19 cellular contexts compared by ENCODE assay signal in genomic region chr7:55349126-55349525, GRCh38. TPM values are rescaled to one million over a fixed set of nuclear protein-coding genes. Genes with fewer than 3 reads are reported as not detected.
DNase-seq lines count a peak whose midpoint lies in the region; ATAC-seq and TF ChIP-seq lines count a peak whose summit lies in the region.
"Had no signal": no experiment of that assay in that cellular context is flagged by ENCODE, and none has a peak within 500 bp of the region (broad histone marks: within the 10 kb centered on the region; RNA-seq: fewer than 3 reads in every experiment).

No MANE protein-coding gene starts in this region.

- TF ChIP-seq CTCF in SK-N-SH (IDR thresholded peaks at IDR 0.05): no peak
- TF ChIP-seq CTCF in fibroblast of mammary gland (conservative IDR thresholded peaks at IDR 0.05; ENCODE audit: control insufficient read depth, insufficient read depth, low read depth, low read length): no peak
- no peak for TF ChIP-seq CTCF in esophagus muscularis mucosa (IDR thresholded peaks at IDR 0.05)

- peaks cover 24% of the 10 kb centered on the region for H3F3A ChIP-seq in SK-N-SH (replicated peaks; ENCODE audit: insufficient read depth)

- no peaks in the 10 kb centered on the region for H4K20me1 ChIP-seq in SK-N-SH (ENCODE audit: insufficient read depth)

- no peak for TF ChIP-seq EP300 in SK-N-SH (IDR thresholded peaks at IDR 0.05; ENCODE audit: borderline replicate concordance in 1 of 2, low read depth in 1 of 2, low read length in 1 of 2)
- TF ChIP-seq EP300 in esophagus muscularis mucosa (IDR thresholded peaks at IDR 0.05): no peak

- peak overlapping the region; percentile 33; the same call in 1 of the 2 replicates for H3K9ac ChIP-seq in SK-N-SH
- peak overlapping the region; percentile 18 for H3K9ac ChIP-seq in skeletal muscle satellite cell (ENCODE audit: low read depth, low read length)

- no peaks in the 10 kb centered on the region for H3K27me3 ChIP-seq in SK-N-SH (ENCODE audit: insufficient read depth)
- H3K27me3 ChIP-seq in skeletal muscle satellite cell (ENCODE audit: control insufficient read depth, insufficient read depth, low read length): no peaks in the 10 kb centered on the region
- peaks cover 0 to 19% (median 0%) of the 10 kb centered on the region in 4 donors for H3K27me3 ChIP-seq in esophagus muscularis mucosa

- POLR2A ChIA-PET in SK-N-SH (lab: Yijun Ruan, JAX): no interaction called here

- DNase-seq in NCI-H1694 treated with DMSO at 0.1 percent for 48 hours (lab: John Stamatoyannopoulos, UW): peak; percentile 10
- DNase-seq in NCI-H1694 (lab: John Stamatoyannopoulos, UW): no peak
- no peak for DNase-seq in SK-N-SH
- DNase-seq in fibroblast of mammary gland (ENCODE audit: low read depth): peak; percentile 10
- no peak for DNase-seq in NOMO-1 treated with DMSO at 0.1 percent for 48 hours (lab: John Stamatoyannopoulos, UW; ENCODE audit: unreplicated experiment)
- no peak for DNase-seq in esophagus muscularis mucosa (ENCODE audit: extremely low spot score)
- DNase-seq: 8988T; activated CD8-positive, alpha-beta T cell treated with anti-CD3 and anti-CD28 coated beads for 36 hours; activated T-cell treated with anti-CD3 and anti-CD28 coated beads, Interleukin-2, amount 50 U/mL, for 72 hours; Kasumi-1; NCI-H1436 treated with DMSO at 0.1 percent for 48 hours; NCI-H748 treated with DMSO at 0.1 percent for 48 hours; OCI-M1; stimulated activated CD4-positive, alpha-beta T cell treated with anti-CD3 and anti-CD28 coated beads, Interleukin-2, amount 100 ng/mL, for 48 hours had no signal

- no peak for TF ChIP-seq POLR2A in esophagus muscularis mucosa (IDR thresholded peaks at IDR 0.05; ENCODE audit: low read depth)

- no peaks in the 10 kb centered on the region for H3K9me2 ChIP-seq in SK-N-SH

- H3K79me2 ChIP-seq in SK-N-SH (ENCODE audit: insufficient read depth): no peaks in the 10 kb centered on the region

- intact Hi-C loops in esophagus muscularis mucosa (cut with DNase I): no loop called here

- no peak for ATAC-seq in GM21367 (IDR thresholded peaks at IDR 0.05; ENCODE audit: unreplicated experiment)
- ATAC-seq: esophagus mucosa, WTC11 had no signal

- H3K4me3 ChIP-seq in SK-N-SH (ENCODE audit: low read depth in 2 of 2, low read length in 1 of 2) (no peak overlapping the region), fibroblast of mammary gland (ENCODE audit: control insufficient read depth, low read depth, low read length) (no peak overlapping the region), skeletal muscle satellite cell (ENCODE audit: low read length) (no peak overlapping the region), esophagus muscularis mucosa (no peak overlapping the region)
- H3K4me3 ChIP-seq: skin epidermis had no signal

- CTCF ChIA-PET in SK-N-SH (lab: Yijun Ruan, JAX): interaction anchor here (1.0 to 1.2 kb wide), 2 partner anchors 66 to 575 kb away, joined by 3 to 5 read pairs; no protein-coding TSS in a partner anchor

- no peak for TF ChIP-seq RAD21 in SK-N-SH (IDR thresholded peaks at IDR 0.05; ENCODE audit: low read length)

- H3K27ac ChIP-seq in SK-N-SH (ENCODE audit: low read depth in 2 of 2, low read length in 1 of 2): peak overlapping the region in 1 of 2 experiments; percentile 82; a peak in 3 of 4 replicates
- H3K27ac ChIP-seq in esophagus muscularis mucosa (replicated peaks in 1 of 4): no peak overlapping the region

- H3K4me2 ChIP-seq in SK-N-SH (peak overlapping the region; percentile 69; the same call in 1 of the 2 replicates), skeletal muscle satellite cell (ENCODE audit: low read length) (peak overlapping the region; percentile 1)

- H2AFZ ChIP-seq in SK-N-SH (ENCODE audit: low read depth): peak overlapping the region; percentile 38; the same call in 1 of the 2 replicates

- H3K36me3 ChIP-seq in SK-N-SH (replicated peaks in 1 of 2; ENCODE audit: control insufficient read depth in 1 of 2, insufficient read depth in 2 of 2, low read length in 1 of 2): no peaks in the 10 kb centered on the region
- H3K36me3 ChIP-seq in skeletal muscle satellite cell (ENCODE audit: insufficient read depth, low read length): no peaks in the 10 kb centered on the region
- H3K36me3 ChIP-seq in esophagus muscularis mucosa: no peaks in the 10 kb centered on the region

- H3K9me3 ChIP-seq in SK-N-SH (no peaks in the 10 kb centered on the region), skeletal muscle satellite cell (replicated peaks; ENCODE audit: low read length) (no peaks in the 10 kb centered on the region), esophagus muscularis mucosa (no peaks in the 10 kb centered on the region)

- H3K4me1 ChIP-seq in SK-N-SH (ENCODE audit: control insufficient read depth in 1 of 2, insufficient read depth in 2 of 2, low read depth in 1 of 2, low read length in 1 of 2) (peaks cover 0 to 16% of the 10 kb centered on the region in 2 experiments; a peak in 2 of 4 replicates), skeletal muscle satellite cell (ENCODE audit: control insufficient read depth, insufficient read depth, low read length) (peaks cover 25% of the 10 kb centered on the region), esophagus muscularis mucosa (no peaks in the 10 kb centered on the region)

- WGBS in SK-N-SH (ENCODE audit: low lambda C conversion rate): 87% methylated on average over 2 of the region's 2 CpGs
- 66% methylated on average over 2 of the region's 2 CpGs for WGBS in esophagus muscularis mucosa

TF ChIP-seq in SK-N-SH, 30 proteins besides CTCF, POLR2A, EP300 and RAD21:
- TF ChIP-seq, protein P1, sequence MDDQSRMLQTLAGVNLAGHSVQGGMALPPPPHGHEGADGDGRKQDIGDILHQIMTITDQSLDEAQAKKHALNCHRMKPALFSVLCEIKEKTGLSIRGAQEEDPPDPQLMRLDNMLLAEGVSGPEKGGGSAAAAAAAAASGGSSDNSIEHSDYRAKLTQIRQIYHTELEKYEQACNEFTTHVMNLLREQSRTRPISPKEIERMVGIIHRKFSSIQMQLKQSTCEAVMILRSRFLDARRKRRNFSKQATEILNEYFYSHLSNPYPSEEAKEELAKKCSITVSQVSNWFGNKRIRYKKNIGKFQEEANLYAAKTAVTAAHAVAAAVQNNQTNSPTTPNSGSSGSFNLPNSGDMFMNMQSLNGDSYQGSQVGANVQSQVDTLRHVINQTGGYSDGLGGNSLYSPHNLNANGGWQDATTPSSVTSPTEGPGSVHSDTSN (IDR thresholded peaks at IDR 0.05): no peak

RNA-seq across cellular contexts. Expression of gene LANCL2, which starts 16.0 kb away (rescaled TPM):
- polyA plus RNA-seq in SK-N-SH (2012; rRNA removed): 25.8 and 36.7 TPM in 2 replicates
- 26.2 and 27.8 TPM in 2 replicates for polyA plus RNA-seq in SK-N-SH (2012; cell fraction: cytosol; rRNA removed)
- 47.6 and 71.0 TPM in 2 replicates for polyA plus RNA-seq in SK-N-SH (2012; cell fraction: nucleus; rRNA removed)
- total RNA-seq in skeletal muscle satellite cell (2012; rRNA removed): 10.4 and 17.9 TPM in 2 replicates
- total RNA-seq in esophagus muscularis mucosa: 10 to 100 TPM; 10.0 to 11.8 (median 10.7) TPM

Comparison
In these comparisons a context has a peak if more than half of its experiments do, and no peak if none do; other contexts are left out.
1. DNase-seq: peak in NCI-H1694 treated with DMSO at 0.1 percent for 48 hours (single experiment) and fibroblast of mammary gland (single experiment); none in NCI-H1694 (single experiment), SK-N-SH (single experiment), NOMO-1 treated with DMSO at 0.1 percent for 48 hours (single experiment) and esophagus muscularis mucosa (single experiment).